ENCODE assay signal across 8 cellular contexts in genomic region chr12:50221228-50222008, GRCh38. TPM values are rescaled to one million over a fixed set of nuclear protein-coding genes. Genes with fewer than 3 reads are reported as not detected.
A peak's percentile ranks its signal among the peaks of the same experiment; 100 is the strongest.
DNase-seq lines count a peak whose midpoint lies in the region; ATAC-seq and TF ChIP-seq lines count a peak whose summit lies in the region.

No MANE protein-coding gene starts in this region.

- H3K27ac Mint-ChIP-seq in memory B cell = no peak overlapping the region

- peak overlapping the region; percentile 93 for H3K4me3 ChIP-seq in AG04450 (ENCODE audit: low read depth, low read length)

- no peaks in the 10 kb centered on the region for H3K27me3 Mint-ChIP-seq in memory B cell

- CTCF ChIA-PET in AG04450 (lab: Charles Lee) = interaction anchor here (0.6 to 2.0 kb wide), 9 partner anchors 10 to 137 kb away, joined by 3 to 12 read pairs (median 4); partner anchors contain the start of genes COX14, LIMA1 and SMARCD1

- H3K9me3 Mint-ChIP-seq in memory B cell = no peaks in the 10 kb centered on the region

- peaks cover 10% of the 10 kb centered on the region for H3K4me1 Mint-ChIP-seq in memory B cell

- H3K27ac ChIP-seq in AG04450 (ENCODE audit: low read depth, low read length) = peak overlapping the region; percentile 97

- DNase-seq in AG04450 (ENCODE audit: low read depth, low spot score) (peak; percentile 86), NCI-H2227 (lab: John Stamatoyannopoulos, UW; ENCODE audit: unreplicated experiment) (peak; percentile 15), cerebellar cortex (ENCODE audit: low spot score) (peak; percentile 60), memory B cell (ENCODE audit: low spot score in 2 of 2) (no peak), activated T-cell treated with anti-CD3 and anti-CD28 coated beads for 4 hours (no peak)
- no peak for DNase-seq in activated CD4-positive, alpha-beta T cell treated with anti-CD3 and anti-CD28 coated beads for 48 hours

- POLR2A ChIA-PET in AG04450 (lab: Yijun Ruan, JAX) = interaction anchor here (0.6 to 3.1 kb wide), 21 partner anchors 9 to 432 kb away, joined by 3 to 48 read pairs (median 5); partner anchors contain the start of genes COX14, LIMA1 and SMARCD1

- ATAC-seq in GM18861 (IDR thresholded peaks at IDR 0.05; ENCODE audit: unreplicated experiment) (peak; percentile 32), memory B cell (ENCODE audit: low read depth) (peak; percentile 31), HG03342 (IDR thresholded peaks at IDR 0.05; ENCODE audit: unreplicated experiment) (no peak)

- H3K9me3 ChIP-seq in AG04450 (ENCODE audit: control insufficient read depth, insufficient read depth, low read length) = no peaks in the 10 kb centered on the region

- H3K4me3 Mint-ChIP-seq in memory B cell = no peak overlapping the region

- no peaks in the 10 kb centered on the region for H3K36me3 Mint-ChIP-seq in memory B cell

- no peak for TF ChIP-seq CTCF in AG04450 (IDR thresholded peaks at IDR 0.05; ENCODE audit: low read depth, low read length)

- no peaks in the 10 kb centered on the region for H3K27me3 ChIP-seq in AG04450 (ENCODE audit: control insufficient read depth, insufficient read depth, low read length)

RNA-seq across cellular contexts. Expression of gene CERS5, which starts 54.2 kb away (rescaled TPM):
- polyA plus RNA-seq in AG04450 (2011; rRNA removed) = 76.1 and 83.3 TPM in 2 replicates
- polyA minus RNA-seq in AG04450 (2011; rRNA and poly(A)+ RNA removed) = 77.9 and 80.7 TPM in 2 replicates

Comparison
In these comparisons a context has a peak if more than half of its experiments do, and no peak if none do; other contexts are left out.
1. DNase-seq: peak in AG04450 (single experiment), NCI-H2227 (single experiment) and cerebellar cortex (single experiment); none in memory B cell (0 of 2), activated T-cell treated with anti-CD3 and anti-CD28 coated beads for 4 hours (single experiment) and activated CD4-positive, alpha-beta T cell treated with anti-CD3 and anti-CD28 coated beads for 48 hours (single experiment).